In genomic region chr5:151115272-151115905, GRCh38 we compare ENCODE assay signal across 2 cellular contexts.
TF ChIP-seq lines count a peak whose summit lies in the region.

No MANE protein-coding gene starts in this region.

TF ChIP-seq in HEK293T, 16 proteins besides CTCF, POLR2A, EP300 and RAD21 (continued from another document):
- TF ChIP-seq, protein P1, sequence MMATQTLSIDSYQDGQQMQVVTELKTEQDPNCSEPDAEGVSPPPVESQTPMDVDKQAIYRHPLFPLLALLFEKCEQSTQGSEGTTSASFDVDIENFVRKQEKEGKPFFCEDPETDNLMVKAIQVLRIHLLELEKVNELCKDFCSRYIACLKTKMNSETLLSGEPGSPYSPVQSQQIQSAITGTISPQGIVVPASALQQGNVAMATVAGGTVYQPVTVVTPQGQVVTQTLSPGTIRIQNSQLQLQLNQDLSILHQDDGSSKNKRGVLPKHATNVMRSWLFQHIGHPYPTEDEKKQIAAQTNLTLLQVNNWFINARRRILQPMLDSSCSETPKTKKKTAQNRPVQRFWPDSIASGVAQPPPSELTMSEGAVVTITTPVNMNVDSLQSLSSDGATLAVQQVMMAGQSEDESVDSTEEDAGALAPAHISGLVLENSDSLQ (IDR thresholded peaks at IDR 0.05) = no peak
- TF ChIP-seq FOXK2 (IDR thresholded peaks at IDR 0.05) (no peak), CTBP1 (IDR thresholded peaks at IDR 0.05; ENCODE audit: borderline replicate concordance) (no peak), FOXA1 (IDR thresholded peaks at IDR 0.05) (no peak), FOXM1 (IDR thresholded peaks at IDR 0.05; ENCODE audit: borderline replicate concordance) (no peak), HDGF (IDR thresholded peaks at IDR 0.05; ENCODE audit: borderline replicate concordance) (no peak)

TF ChIP-seq in HepG2, 621 proteins besides CTCF, POLR2A, EP300 and RAD21 (continued from another document):
- TF ChIP-seq HMGXB4 (CRISPR knock-in tag; IDR thresholded peaks at IDR 0.05; ENCODE audit: borderline replicate concordance in 1 of 2, low read depth in 1 of 2) (0 out of 4 replicates have a peak, but pooled peaks of 1 of the 2 experiments have one; percentile 40), ZNF33B (CRISPR knock-in tag; IDR thresholded peaks at IDR 0.05) (no peak), SAP130 (CRISPR knock-in tag; IDR thresholded peaks at IDR 0.05; ENCODE audit: low read depth) (0 out of 2 replicates have a peak, but pooled peaks have one; percentile 20), XRCC5 (optimal IDR thresholded peaks at IDR 0.05; ENCODE audit: low read length) (peak; percentile 60), ZNF644 (CRISPR knock-in tag; IDR thresholded peaks at IDR 0.05; ENCODE audit: low read depth) (no peak), ZBTB3 (CRISPR knock-in tag; IDR thresholded peaks at IDR 0.05; ENCODE audit: borderline replicate concordance, low read depth) (no peak), ZNF775 (CRISPR knock-in tag; IDR thresholded peaks at IDR 0.05; ENCODE audit: borderline replicate concordance) (peak; percentile 97), SOX13 (IDR thresholded peaks at IDR 0.05) (no peak), SOX13 (CRISPR knock-in tag; conservative IDR thresholded peaks at IDR 0.05 in 1 of 2, IDR thresholded peaks at IDR 0.05 in 1 of 2) (no peak), ZFP36 (IDR thresholded peaks at IDR 0.05; ENCODE audit: borderline replicate concordance, low read depth, low read length, partially characterized antibody) (no peak), GABPB1 (CRISPR knock-in tag; IDR thresholded peaks at IDR 0.05) (no peak), IRF2 (CRISPR knock-in tag; IDR thresholded peaks at IDR 0.05) (peak; percentile 37; the same call in 1 of the 2 replicates), ZNF607 (CRISPR knock-in tag; IDR thresholded peaks at IDR 0.05; ENCODE audit: borderline replicate concordance) (no peak), PRPF4 (IDR thresholded peaks at IDR 0.05; ENCODE audit: low read depth, low read length, poor library complexity, severe bottlenecking) (no peak), SMC3 (IDR thresholded peaks at IDR 0.05; ENCODE audit: low read length) (peak; percentile 95), STAG1 (CRISPR knock-in tag; IDR thresholded peaks at IDR 0.05) (peak; percentile 93), GATAD2A (CRISPR knock-in tag; IDR thresholded peaks at IDR 0.05) (0 out of 2 replicates have a peak, but pooled peaks have one; percentile 23), YY1 (IDR thresholded peaks at IDR 0.05; ENCODE audit: insufficient read depth, insufficient replicate concordance, low read depth, low read length) (peak; percentile 19), ZC3H4 (CRISPR knock-in tag; IDR thresholded peaks at IDR 0.05; ENCODE audit: borderline replicate concordance) (no peak), SALL1 (CRISPR knock-in tag; IDR thresholded peaks at IDR 0.05) (peak; percentile 47), LRRFIP1 (CRISPR knock-in tag; conservative IDR thresholded peaks at IDR 0.05) (no peak), ATF7 (IDR thresholded peaks at IDR 0.05) (no peak), ATF7 (CRISPR knock-in tag; IDR thresholded peaks at IDR 0.05) (no peak)
- TF ChIP-seq, protein P2, sequence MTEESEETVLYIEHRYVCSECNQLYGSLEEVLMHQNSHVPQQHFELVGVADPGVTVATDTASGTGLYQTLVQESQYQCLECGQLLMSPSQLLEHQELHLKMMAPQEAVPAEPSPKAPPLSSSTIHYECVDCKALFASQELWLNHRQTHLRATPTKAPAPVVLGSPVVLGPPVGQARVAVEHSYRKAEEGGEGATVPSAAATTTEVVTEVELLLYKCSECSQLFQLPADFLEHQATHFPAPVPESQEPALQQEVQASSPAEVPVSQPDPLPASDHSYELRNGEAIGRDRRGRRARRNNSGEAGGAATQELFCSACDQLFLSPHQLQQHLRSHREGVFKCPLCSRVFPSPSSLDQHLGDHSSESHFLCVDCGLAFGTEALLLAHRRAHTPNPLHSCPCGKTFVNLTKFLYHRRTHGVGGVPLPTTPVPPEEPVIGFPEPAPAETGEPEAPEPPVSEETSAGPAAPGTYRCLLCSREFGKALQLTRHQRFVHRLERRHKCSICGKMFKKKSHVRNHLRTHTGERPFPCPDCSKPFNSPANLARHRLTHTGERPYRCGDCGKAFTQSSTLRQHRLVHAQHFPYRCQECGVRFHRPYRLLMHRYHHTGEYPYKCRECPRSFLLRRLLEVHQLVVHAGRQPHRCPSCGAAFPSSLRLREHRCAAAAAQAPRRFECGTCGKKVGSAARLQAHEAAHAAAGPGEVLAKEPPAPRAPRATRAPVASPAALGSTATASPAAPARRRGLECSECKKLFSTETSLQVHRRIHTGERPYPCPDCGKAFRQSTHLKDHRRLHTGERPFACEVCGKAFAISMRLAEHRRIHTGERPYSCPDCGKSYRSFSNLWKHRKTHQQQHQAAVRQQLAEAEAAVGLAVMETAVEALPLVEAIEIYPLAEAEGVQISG (CRISPR knock-in tag; IDR thresholded peaks at IDR 0.05) = 0 out of 2 replicates have a peak, but pooled peaks have one; percentile 24
- TF ChIP-seq, protein P3, sequence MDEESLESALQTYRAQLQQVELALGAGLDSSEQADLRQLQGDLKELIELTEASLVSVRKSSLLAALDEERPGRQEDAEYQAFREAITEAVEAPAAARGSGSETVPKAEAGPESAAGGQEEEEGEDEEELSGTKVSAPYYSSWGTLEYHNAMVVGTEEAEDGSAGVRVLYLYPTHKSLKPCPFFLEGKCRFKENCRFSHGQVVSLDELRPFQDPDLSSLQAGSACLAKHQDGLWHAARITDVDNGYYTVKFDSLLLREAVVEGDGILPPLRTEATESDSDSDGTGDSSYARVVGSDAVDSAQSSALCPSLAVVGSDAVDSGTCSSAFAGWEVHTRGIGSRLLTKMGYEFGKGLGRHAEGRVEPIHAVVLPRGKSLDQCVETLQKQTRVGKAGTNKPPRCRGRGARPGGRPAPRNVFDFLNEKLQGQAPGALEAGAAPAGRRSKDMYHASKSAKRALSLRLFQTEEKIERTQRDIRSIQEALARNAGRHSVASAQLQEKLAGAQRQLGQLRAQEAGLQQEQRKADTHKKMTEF (CRISPR knock-in tag; IDR thresholded peaks at IDR 0.05) = peak; percentile 29; the same call in 1 of the 2 replicates
- TF ChIP-seq, protein P4, sequence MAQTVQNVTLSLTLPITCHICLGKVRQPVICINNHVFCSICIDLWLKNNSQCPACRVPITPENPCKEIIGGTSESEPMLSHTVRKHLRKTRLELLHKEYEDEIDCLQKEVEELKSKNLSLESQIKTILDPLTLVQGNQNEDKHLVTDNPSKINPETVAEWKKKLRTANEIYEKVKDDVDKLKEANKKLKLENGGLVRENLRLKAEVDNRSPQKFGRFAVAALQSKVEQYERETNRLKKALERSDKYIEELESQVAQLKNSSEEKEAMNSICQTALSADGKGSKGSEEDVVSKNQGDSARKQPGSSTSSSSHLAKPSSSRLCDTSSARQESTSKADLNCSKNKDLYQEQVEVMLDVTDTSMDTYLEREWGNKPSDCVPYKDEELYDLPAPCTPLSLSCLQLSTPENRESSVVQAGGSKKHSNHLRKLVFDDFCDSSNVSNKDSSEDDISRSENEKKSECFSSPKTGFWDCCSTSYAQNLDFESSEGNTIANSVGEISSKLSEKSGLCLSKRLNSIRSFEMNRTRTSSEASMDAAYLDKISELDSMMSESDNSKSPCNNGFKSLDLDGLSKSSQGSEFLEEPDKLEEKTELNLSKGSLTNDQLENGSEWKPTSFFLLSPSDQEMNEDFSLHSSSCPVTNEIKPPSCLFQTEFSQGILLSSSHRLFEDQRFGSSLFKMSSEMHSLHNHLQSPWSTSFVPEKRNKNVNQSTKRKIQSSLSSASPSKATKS (CRISPR knock-in tag; IDR thresholded peaks at IDR 0.05) = no peak
- TF ChIP-seq, protein P5, sequence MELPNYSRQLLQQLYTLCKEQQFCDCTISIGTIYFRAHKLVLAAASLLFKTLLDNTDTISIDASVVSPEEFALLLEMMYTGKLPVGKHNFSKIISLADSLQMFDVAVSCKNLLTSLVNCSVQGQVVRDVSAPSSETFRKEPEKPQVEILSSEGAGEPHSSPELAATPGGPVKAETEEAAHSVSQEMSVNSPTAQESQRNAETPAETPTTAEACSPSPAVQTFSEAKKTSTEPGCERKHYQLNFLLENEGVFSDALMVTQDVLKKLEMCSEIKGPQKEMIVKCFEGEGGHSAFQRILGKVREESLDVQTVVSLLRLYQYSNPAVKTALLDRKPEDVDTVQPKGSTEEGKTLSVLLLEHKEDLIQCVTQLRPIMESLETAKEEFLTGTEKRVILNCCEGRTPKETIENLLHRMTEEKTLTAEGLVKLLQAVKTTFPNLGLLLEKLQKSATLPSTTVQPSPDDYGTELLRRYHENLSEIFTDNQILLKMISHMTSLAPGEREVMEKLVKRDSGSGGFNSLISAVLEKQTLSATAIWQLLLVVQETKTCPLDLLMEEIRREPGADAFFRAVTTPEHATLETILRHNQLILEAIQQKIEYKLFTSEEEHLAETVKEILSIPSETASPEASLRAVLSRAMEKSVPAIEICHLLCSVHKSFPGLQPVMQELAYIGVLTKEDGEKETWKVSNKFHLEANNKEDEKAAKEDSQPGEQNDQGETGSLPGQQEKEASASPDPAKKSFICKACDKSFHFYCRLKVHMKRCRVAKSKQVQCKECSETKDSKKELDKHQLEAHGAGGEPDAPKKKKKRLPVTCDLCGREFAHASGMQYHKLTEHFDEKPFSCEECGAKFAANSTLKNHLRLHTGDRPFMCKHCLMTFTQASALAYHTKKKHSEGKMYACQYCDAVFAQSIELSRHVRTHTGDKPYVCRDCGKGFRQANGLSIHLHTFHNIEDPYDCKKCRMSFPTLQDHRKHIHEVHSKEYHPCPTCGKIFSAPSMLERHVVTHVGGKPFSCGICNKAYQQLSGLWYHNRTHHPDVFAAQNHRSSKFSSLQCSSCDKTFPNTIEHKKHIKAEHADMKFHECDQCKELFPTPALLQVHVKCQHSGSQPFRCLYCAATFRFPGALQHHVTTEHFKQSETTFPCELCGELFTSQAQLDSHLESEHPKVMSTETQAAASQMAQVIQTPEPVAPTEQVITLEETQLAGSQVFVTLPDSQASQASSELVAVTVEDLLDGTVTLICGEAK (IDR thresholded peaks at IDR 0.05) = no peak
- TF ChIP-seq, protein P5 (CRISPR knock-in tag; IDR thresholded peaks at IDR 0.05) = no peak
